ENCODE assay signal across 1 cellular context in genomic region chr2:74391580-74392448, GRCh38.
TF ChIP-seq lines count a peak whose summit lies in the region.

No MANE protein-coding gene starts in this region.

TF ChIP-seq in HepG2, 621 proteins besides CTCF, POLR2A, EP300 and RAD21 (continued from another document and continues in another):
- TF ChIP-seq ZNF451 (CRISPR knock-in tag; IDR thresholded peaks at IDR 0.05) (peak; percentile 73; the same call in 1 of the 2 replicates), ETV6 (CRISPR knock-in tag; conservative IDR thresholded peaks at IDR 0.05) (no peak; the same call in 1 of the 2 replicates), TARDBP (CRISPR knock-in tag; IDR thresholded peaks at IDR 0.05) (peak; percentile 72; the same call in 1 of the 2 replicates), MATR3 (CRISPR knock-in tag; IDR thresholded peaks at IDR 0.05) (no peak), SP1 (IDR thresholded peaks at IDR 0.05) (no peak), SP1 (CRISPR knock-in tag; IDR thresholded peaks at IDR 0.05) (peak; percentile 60; the same call in 1 of the 2 replicates), PCBP2 (optimal IDR thresholded peaks at IDR 0.05; ENCODE audit: low read depth, low read length, poor library complexity, severe bottlenecking) (no peak), ATF3 (CRISPR knock-in tag; IDR thresholded peaks at IDR 0.05) (no peak; the same call in 1 of the 2 replicates), EHMT2 (IDR thresholded peaks at IDR 0.05; ENCODE audit: borderline replicate concordance, low read depth, low read length) (no peak), MEIS2 (CRISPR knock-in tag; IDR thresholded peaks at IDR 0.05) (no peak), TCF12 (IDR thresholded peaks at IDR 0.05) (no peak), TCF12 (CRISPR knock-in tag; IDR thresholded peaks at IDR 0.05) (0 out of 2 replicates have a peak, but pooled peaks have one; percentile 63), ZBTB21 (CRISPR knock-in tag; IDR thresholded peaks at IDR 0.05) (no peak; the same call in 1 of the 2 replicates), CCDC6 (CRISPR knock-in tag; IDR thresholded peaks at IDR 0.05) (no peak; the same call in 1 of the 2 replicates), ZNF841 (CRISPR knock-in tag; IDR thresholded peaks at IDR 0.05; ENCODE audit: borderline replicate concordance) (no peak), SALL1 (CRISPR knock-in tag; IDR thresholded peaks at IDR 0.05) (peak; percentile 89), RERE (CRISPR knock-in tag; IDR thresholded peaks at IDR 0.05; ENCODE audit: low read depth) (peak; percentile 35; the same call in 1 of the 2 replicates), HNRNPUL1 (IDR thresholded peaks at IDR 0.05; ENCODE audit: low read depth, low read length) (no peak), ZBTB20 (CRISPR knock-in tag; IDR thresholded peaks at IDR 0.05; ENCODE audit: borderline replicate concordance, low read depth) (no peak), ATF7-NPFF (CRISPR knock-in tag; IDR thresholded peaks at IDR 0.05; ENCODE audit: low read depth) (peak; percentile 64; the same call in 1 of the 2 replicates), LCORL (IDR thresholded peaks at IDR 0.05) (no peak), LCORL (CRISPR knock-in tag; IDR thresholded peaks at IDR 0.05) (no peak), ATF2 (CRISPR knock-in tag; IDR thresholded peaks at IDR 0.05) (peak; percentile 79; the same call in 1 of the 2 replicates), SAP130 (CRISPR knock-in tag; IDR thresholded peaks at IDR 0.05; ENCODE audit: low read depth) (peak; percentile 85), BHLHE40 (IDR thresholded peaks at IDR 0.05; ENCODE audit: low read length) (0 out of 2 replicates have a peak, but pooled peaks have one; percentile 7), ZNF761 (CRISPR knock-in tag; conservative IDR thresholded peaks at IDR 0.05) (no peak), MED1 (CRISPR knock-in tag; IDR thresholded peaks at IDR 0.05) (peak; percentile 40; the same call in 1 of the 2 replicates), ZFP62 (CRISPR knock-in tag; IDR thresholded peaks at IDR 0.05) (0 out of 2 replicates have a peak, but pooled peaks have one; percentile 20), ZFX (CRISPR knock-in tag; IDR thresholded peaks at IDR 0.05; ENCODE audit: low read depth) (peak; percentile 72), TP53 (CRISPR knock-in tag; conservative IDR thresholded peaks at IDR 0.05) (no peak), SSRP1 (CRISPR knock-in tag; IDR thresholded peaks at IDR 0.05) (0 out of 2 replicates have a peak, but pooled peaks have one; percentile 30), ZNF546 (CRISPR knock-in tag; conservative IDR thresholded peaks at IDR 0.05) (peak; percentile 66; the same call in 1 of the 2 replicates), MTF1 (CRISPR knock-in tag; IDR thresholded peaks at IDR 0.05) (no peak), ZNF431 (CRISPR knock-in tag; IDR thresholded peaks at IDR 0.05; ENCODE audit: borderline replicate concordance, low read depth) (no peak), TSC22D2 (CRISPR knock-in tag; IDR thresholded peaks at IDR 0.05; ENCODE audit: borderline replicate concordance) (0 out of 2 replicates have a peak, but pooled peaks have one; percentile 66), CHD2 (IDR thresholded peaks at IDR 0.05; ENCODE audit: low read depth, low read length) (no peak), TCF7L2 (IDR thresholded peaks at IDR 0.05; ENCODE audit: low read depth, low read length) (no peak), BATF2 (CRISPR knock-in tag; IDR thresholded peaks at IDR 0.05) (0 out of 2 replicates have a peak, but pooled peaks have one; percentile 7), NR3C1 (CRISPR knock-in tag; IDR thresholded peaks at IDR 0.05) (no peak), SKIL (CRISPR knock-in tag; IDR thresholded peaks at IDR 0.05; ENCODE audit: borderline replicate concordance) (peak; percentile 28; the same call in 1 of the 2 replicates), ZNF24 (IDR thresholded peaks at IDR 0.05) (no peak), TEF (CRISPR knock-in tag; IDR thresholded peaks at IDR 0.05) (peak; percentile 52; the same call in 1 of the 2 replicates), TAF15 (IDR thresholded peaks at IDR 0.05; ENCODE audit: low read depth, low read length, poor library complexity, severe bottlenecking) (no peak), RFXAP (CRISPR knock-in tag; IDR thresholded peaks at IDR 0.05; ENCODE audit: borderline replicate concordance) (no peak; the same call in 1 of the 2 replicates), ZNF790 (CRISPR knock-in tag; IDR thresholded peaks at IDR 0.05; ENCODE audit: borderline replicate concordance) (no peak)
- TF ChIP-seq, protein P1, sequence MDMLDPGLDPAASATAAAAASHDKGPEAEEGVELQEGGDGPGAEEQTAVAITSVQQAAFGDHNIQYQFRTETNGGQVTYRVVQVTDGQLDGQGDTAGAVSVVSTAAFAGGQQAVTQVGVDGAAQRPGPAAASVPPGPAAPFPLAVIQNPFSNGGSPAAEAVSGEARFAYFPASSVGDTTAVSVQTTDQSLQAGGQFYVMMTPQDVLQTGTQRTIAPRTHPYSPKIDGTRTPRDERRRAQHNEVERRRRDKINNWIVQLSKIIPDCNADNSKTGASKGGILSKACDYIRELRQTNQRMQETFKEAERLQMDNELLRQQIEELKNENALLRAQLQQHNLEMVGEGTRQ (IDR thresholded peaks at IDR 0.05; ENCODE audit: low read depth, low read length): no peak
- TF ChIP-seq, protein P1 (CRISPR knock-in tag; IDR thresholded peaks at IDR 0.05; ENCODE audit: borderline replicate concordance): no peak
- TF ChIP-seq, protein P2, sequence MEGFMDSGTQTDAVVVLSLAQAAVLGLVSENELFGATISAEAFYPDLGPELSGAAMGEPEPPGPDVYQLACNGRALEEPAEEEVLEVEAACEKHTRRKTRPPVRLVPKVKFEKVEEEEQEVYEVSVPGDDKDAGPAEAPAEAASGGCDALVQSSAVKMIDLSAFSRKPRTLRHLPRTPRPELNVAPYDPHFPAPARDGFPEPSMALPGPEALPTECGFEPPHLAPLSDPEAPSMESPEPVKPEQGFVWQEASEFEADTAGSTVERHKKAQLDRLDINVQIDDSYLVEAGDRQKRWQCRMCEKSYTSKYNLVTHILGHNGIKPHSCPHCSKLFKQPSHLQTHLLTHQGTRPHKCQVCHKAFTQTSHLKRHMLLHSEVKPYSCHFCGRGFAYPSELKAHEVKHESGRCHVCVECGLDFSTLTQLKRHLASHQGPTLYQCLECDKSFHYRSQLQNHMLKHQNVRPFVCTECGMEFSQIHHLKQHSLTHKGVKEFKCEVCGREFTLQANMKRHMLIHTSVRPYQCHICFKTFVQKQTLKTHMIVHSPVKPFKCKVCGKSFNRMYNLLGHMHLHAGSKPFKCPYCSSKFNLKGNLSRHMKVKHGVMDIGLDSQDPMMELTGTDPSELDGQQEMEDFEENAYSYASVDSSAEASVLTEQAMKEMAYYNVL (CRISPR knock-in tag; IDR thresholded peaks at IDR 0.05; ENCODE audit: borderline replicate concordance): peak; percentile 42; the same call in 1 of the 2 replicates
- TF ChIP-seq, protein P3, sequence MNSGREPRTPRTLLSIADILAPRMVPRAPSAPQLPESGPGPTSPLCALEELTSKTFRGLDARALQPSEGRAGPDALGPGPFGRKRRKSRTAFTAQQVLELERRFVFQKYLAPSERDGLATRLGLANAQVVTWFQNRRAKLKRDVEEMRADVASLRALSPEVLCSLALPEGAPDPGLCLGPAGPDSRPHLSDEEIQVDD (CRISPR knock-in tag; IDR thresholded peaks at IDR 0.05; ENCODE audit: borderline replicate concordance): peak; percentile 65; the same call in 1 of the 2 replicates
- TF ChIP-seq, protein P4, sequence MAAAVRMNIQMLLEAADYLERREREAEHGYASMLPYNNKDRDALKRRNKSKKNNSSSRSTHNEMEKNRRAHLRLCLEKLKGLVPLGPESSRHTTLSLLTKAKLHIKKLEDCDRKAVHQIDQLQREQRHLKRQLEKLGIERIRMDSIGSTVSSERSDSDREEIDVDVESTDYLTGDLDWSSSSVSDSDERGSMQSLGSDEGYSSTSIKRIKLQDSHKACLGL (CRISPR knock-in tag; IDR thresholded peaks at IDR 0.05): peak; percentile 80
